ENCODE assay signal across 8 cellular contexts in genomic region chr22:46934746-46935491, GRCh38.
A peak's percentile ranks its signal among the peaks of the same experiment; 100 is the strongest.
DNase-seq lines count a peak whose midpoint lies in the region; ATAC-seq, FAIRE-seq and TF ChIP-seq lines count a peak whose summit lies in the region.

No MANE protein-coding gene starts in this region.

- H3K4me2 ChIP-seq in GM12878 (ENCODE audit: control insufficient read depth, insufficient read depth) (no peak overlapping the region), mesendoderm (ENCODE audit: low read length) (no peak overlapping the region)

- peak; percentile 67 for DNase-seq in GM13976 (ENCODE audit: low spot score)
- DNase-seq in Kasumi-1 (lab: John Stamatoyannopoulos, UW) = peak; percentile 30 to 49
- DNase-seq in GM12878 (ENCODE audit: low read depth, low spot score) = peak; percentile 17
- DNase-seq in mesendoderm = peak; percentile 74
- DNase-seq in SHP77 treated with DMSO at 0.1 percent for 48 hours (lab: John Stamatoyannopoulos, UW) = no peak
- DNase-seq in NCI-H2171 (lab: John Stamatoyannopoulos, UW) = no peak
- DNase-seq in GDM1 (lab: John Stamatoyannopoulos, UW) = no peak
- no peak for DNase-seq in activated CD4-positive, alpha-beta T cell treated with anti-CD3 and anti-CD28 coated beads, Interleukin-2, amount 50 U/mL, for 4 hours

- peaks cover 2% of the 10 kb centered on the region; the same call in 1 of the 2 replicates for H3K79me2 ChIP-seq in GM12878 (ENCODE audit: control insufficient read depth, insufficient read depth, low read length)
- H3K79me2 ChIP-seq in mesendoderm (ENCODE audit: control insufficient read depth, insufficient read depth, low read length) = no peaks in the 10 kb centered on the region

- H3K36me3 ChIP-seq in GM12878 (ENCODE audit: control insufficient read depth in 2 of 2, insufficient read depth in 2 of 2, low read length in 1 of 2) (peaks cover 3 to 32% of the 10 kb centered on the region in 2 experiments; a peak in 3 of 4 replicates), mesendoderm (ENCODE audit: control insufficient read depth, insufficient read depth, low read length) (no peaks in the 10 kb centered on the region)

- no peak overlapping the region for H2BK15ac ChIP-seq in mesendoderm (replicated peaks; ENCODE audit: low read depth)

- TF ChIP-seq CTCF in GM13976 (IDR thresholded peaks at IDR 0.05; ENCODE audit: borderline replicate concordance, control extremely low read depth, extremely low read depth, insufficient read depth, missing control alignments) (no peak), GM12878 (IDR thresholded peaks at IDR 0.05 in 2 of 3, conservative IDR thresholded peaks at IDR 0.05 in 1 of 3; ENCODE audit: control insufficient read depth in 2 of 3, extremely low read depth in 1 of 3, insufficient read depth in 1 of 3, low read depth in 3 of 3, low read length in 3 of 3) (no peak)

- POLR2A ChIA-PET in GM12878 (lab: Charles Lee) = no interaction called here

- no peak for TF ChIP-seq POLR2A in GM12878 (IDR thresholded peaks at IDR 0.05; ENCODE audit: low read depth, low read length)

- H3K27me3 ChIP-seq in GM12878 (replicated peaks in 1 of 2; ENCODE audit: control insufficient read depth in 2 of 2, insufficient read depth in 2 of 2, low read length in 1 of 2) = no peaks in the 10 kb centered on the region
- H3K27me3 ChIP-seq in mesendoderm (ENCODE audit: insufficient read depth, low read length, poor library complexity) = no peaks in the 10 kb centered on the region

- intact Hi-C loops in GM12878 (cut with micrococcal nuclease; ENCODE audit: unreplicated experiment) = no loop called here

- WGBS in GM12878 (ENCODE audit: insufficient coverage, insufficient replicate concordance, low lambda C conversion rate, missing lambda C conversion rate) = 77% methylated on average over 14 of the region's 14 CpGs
- WGBS in mesendoderm (ENCODE audit: extremely low coverage, insufficient coverage, low lambda C conversion rate) = no CpG with 5 or more reads among the region's 14 CpGs

- H3K79me1 ChIP-seq in mesendoderm (ENCODE audit: low read length) = no peaks in the 10 kb centered on the region

- H3K27ac ChIP-seq in GM12878 (ENCODE audit: control insufficient read depth, insufficient read depth) = peak overlapping the region; percentile 42
- no peak overlapping the region for H3K27ac ChIP-seq in mesendoderm (ENCODE audit: low read depth, low read length)

- H2BK5ac ChIP-seq in mesendoderm (ENCODE audit: low read length) = no peak overlapping the region

- peak; percentile 15; the same call in 1 of the 2 replicates for TF ChIP-seq RAD21 in GM12878 (IDR thresholded peaks at IDR 0.05; ENCODE audit: insufficient read depth, low read depth, low read length)

- peaks cover 27% of the 10 kb centered on the region for H3K4me1 ChIP-seq in GM12878 (ENCODE audit: control insufficient read depth, insufficient read depth, low read length)
- H3K4me1 ChIP-seq in mesendoderm (ENCODE audit: control insufficient read depth, low read depth, low read length) = no peaks in the 10 kb centered on the region

- SMC1A ChIA-PET in GM12878 (lab: Charles Lee; ENCODE audit: uncharacterized antibody, unreplicated experiment) = interaction anchor here (0.7 kb wide), 1 partner anchor 13 kb away, joined by 3 read pairs; no protein-coding TSS in a partner anchor

- CTCF ChIA-PET in GM12878 (lab: Yijun Ruan, JAX) = interaction anchor here (0.8 kb wide), 1 partner anchor 10 kb away, joined by 3 read pairs; no protein-coding TSS in a partner anchor

- no peak overlapping the region for H3K56ac ChIP-seq in mesendoderm (ENCODE audit: low read length)

- no peaks in the 10 kb centered on the region for H4K20me1 ChIP-seq in GM12878 (ENCODE audit: control insufficient read depth, insufficient read depth)

- peak; percentile 95 for ATAC-seq in GM12878

- no peaks in the 10 kb centered on the region for H3K9me3 ChIP-seq in GM12878 (replicated peaks; ENCODE audit: control insufficient read depth, insufficient read depth, low read length)

- H4K8ac ChIP-seq in mesendoderm (ENCODE audit: low read depth, low read length) = no peak overlapping the region

- H3K4me3 ChIP-seq in GM12878 (no peak overlapping the region), mesendoderm (ENCODE audit: low read length) (no peak overlapping the region)

- TF ChIP-seq EP300 in GM12878 (IDR thresholded peaks at IDR 0.05; ENCODE audit: borderline replicate concordance in 1 of 2, control insufficient read depth in 1 of 2, low read depth in 2 of 2, low read length in 2 of 2) = no peak

- H3K9ac ChIP-seq in GM12878 (ENCODE audit: control insufficient read depth, insufficient read depth, low read length) (no peak overlapping the region), mesendoderm (ENCODE audit: low read length) (no peak overlapping the region)

- no peak overlapping the region for H2BK120ac ChIP-seq in mesendoderm (ENCODE audit: low read depth, low read length)

- no peak overlapping the region for H3K4ac ChIP-seq in mesendoderm (ENCODE audit: low read depth, low read length)

- no peak overlapping the region for H3K18ac ChIP-seq in mesendoderm (ENCODE audit: low read length)

- no peak for FAIRE-seq in GM12878 (lab: Jason Lieb, UNC)

- no peak overlapping the region for H2AFZ ChIP-seq in GM12878 (ENCODE audit: control insufficient read depth, low read depth, low read length)

- no TSS peak for BruUV-seq in GM12878 (replicated peaks; lab: Mats Ljungman, UMichigan)

- in situ Hi-C loops in GM13976 (cut with MboI; ENCODE audit: low sequenced_read_pairs, unreplicated experiment) = no loop called here
- in situ Hi-C loops in GM12878 (cut with MboI) = no loop called here

- no peak overlapping the region for H3K23ac ChIP-seq in mesendoderm (ENCODE audit: low read length)

- no peak overlapping the region for H4K5ac ChIP-seq in mesendoderm (ENCODE audit: low read length)

- RAD21 ChIA-PET in GM12878 (lab: Charles Lee; ENCODE audit: unreplicated experiment) = no interaction called here

- H2AK5ac ChIP-seq in mesendoderm (ENCODE audit: low read length) = no peak overlapping the region

TF ChIP-seq in GM12878, 131 proteins besides CTCF, POLR2A, EP300 and RAD21 (continues in another document):
- TF ChIP-seq SIX5 (IDR thresholded peaks at IDR 0.05; ENCODE audit: low read depth, low read length, severe bottlenecking) = no peak
- no peak; the same call in 1 of the 2 replicates for TF ChIP-seq ATF2 (IDR thresholded peaks at IDR 0.05; ENCODE audit: low read length)
- no peak for TF ChIP-seq SUPT20H (IDR thresholded peaks at IDR 0.05; ENCODE audit: borderline replicate concordance, control insufficient read depth, low read depth, low read length)
- no peak for TF ChIP-seq ZNF217 (IDR thresholded peaks at IDR 0.05)
- TF ChIP-seq MLLT1 (IDR thresholded peaks at IDR 0.05) = no peak
- TF ChIP-seq SMAD5 (IDR thresholded peaks at IDR 0.05; ENCODE audit: low read depth) = no peak
- no peak for TF ChIP-seq MYB (IDR thresholded peaks at IDR 0.05; ENCODE audit: borderline replicate concordance, low read depth, low read length)
- no peak for TF ChIP-seq STAT3 (IDR thresholded peaks at IDR 0.05; ENCODE audit: low read depth, low read length)
- no peak for TF ChIP-seq MEF2A (IDR thresholded peaks at IDR 0.05; ENCODE audit: insufficient read depth, low read depth, low read length)
- TF ChIP-seq, protein P1, sequence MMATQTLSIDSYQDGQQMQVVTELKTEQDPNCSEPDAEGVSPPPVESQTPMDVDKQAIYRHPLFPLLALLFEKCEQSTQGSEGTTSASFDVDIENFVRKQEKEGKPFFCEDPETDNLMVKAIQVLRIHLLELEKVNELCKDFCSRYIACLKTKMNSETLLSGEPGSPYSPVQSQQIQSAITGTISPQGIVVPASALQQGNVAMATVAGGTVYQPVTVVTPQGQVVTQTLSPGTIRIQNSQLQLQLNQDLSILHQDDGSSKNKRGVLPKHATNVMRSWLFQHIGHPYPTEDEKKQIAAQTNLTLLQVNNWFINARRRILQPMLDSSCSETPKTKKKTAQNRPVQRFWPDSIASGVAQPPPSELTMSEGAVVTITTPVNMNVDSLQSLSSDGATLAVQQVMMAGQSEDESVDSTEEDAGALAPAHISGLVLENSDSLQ (IDR thresholded peaks at IDR 0.05) = no peak
- no peak for TF ChIP-seq NKRF (conservative IDR thresholded peaks at IDR 0.05)

Comparison
In these comparisons a context has a peak if more than half of its experiments do, and no peak if none do; other contexts are left out.
1. DNase-seq: peak in GM13976 (single experiment), Kasumi-1 (2 of 2), GM12878 (single experiment) and mesendoderm (single experiment); none in SHP77 treated with DMSO at 0.1 percent for 48 hours (single experiment), NCI-H2171 (single experiment), GDM1 (single experiment) and activated CD4-positive, alpha-beta T cell treated with anti-CD3 and anti-CD28 coated beads, Interleukin-2, amount 50 U/mL, for 4 hours (0 of 2).